ENCODE assay signal across 1 cellular context in genomic region chr3:98326945-98327344, GRCh38.
TF ChIP-seq lines count a peak whose summit lies in the region.

No MANE protein-coding gene starts in this region.

TF ChIP-seq in HepG2, 621 proteins besides CTCF, POLR2A, EP300 and RAD21:
- TF ChIP-seq EHMT2 (IDR thresholded peaks at IDR 0.05; ENCODE audit: borderline replicate concordance, low read depth, low read length) (no peak), TP53 (CRISPR knock-in tag; conservative IDR thresholded peaks at IDR 0.05) (no peak), HOXA3 (CRISPR knock-in tag; IDR thresholded peaks at IDR 0.05) (no peak), TAF1 (CRISPR knock-in tag; IDR thresholded peaks at IDR 0.05) (no peak), ZNF616 (CRISPR knock-in tag; IDR thresholded peaks at IDR 0.05; ENCODE audit: low read depth) (no peak), CERS6 (CRISPR knock-in tag; IDR thresholded peaks at IDR 0.05) (no peak), GTF2F1 (IDR thresholded peaks at IDR 0.05; ENCODE audit: low read length) (no peak), ZFP36L1 (CRISPR knock-in tag; IDR thresholded peaks at IDR 0.05) (no peak), BHLHE40 (IDR thresholded peaks at IDR 0.05; ENCODE audit: low read length) (no peak), ZNF430 (CRISPR knock-in tag; IDR thresholded peaks at IDR 0.05) (no peak), MED1 (CRISPR knock-in tag; IDR thresholded peaks at IDR 0.05) (no peak), BCL3 (CRISPR knock-in tag; IDR thresholded peaks at IDR 0.05) (no peak), SMARCE1 (IDR thresholded peaks at IDR 0.05; ENCODE audit: borderline replicate concordance) (no peak), PBX3 (CRISPR knock-in tag; IDR thresholded peaks at IDR 0.05; ENCODE audit: borderline replicate concordance) (no peak), ZNF569 (CRISPR knock-in tag; IDR thresholded peaks at IDR 0.05; ENCODE audit: borderline replicate concordance) (no peak), FOXP1 (IDR thresholded peaks at IDR 0.05) (no peak), FOXP1 (CRISPR knock-in tag; IDR thresholded peaks at IDR 0.05) (no peak), THAP11 (CRISPR knock-in tag; IDR thresholded peaks at IDR 0.05) (no peak), ZNF496 (CRISPR knock-in tag; IDR thresholded peaks at IDR 0.05; ENCODE audit: insufficient replicate concordance) (no peak), SNAI1 (CRISPR knock-in tag; IDR thresholded peaks at IDR 0.05; ENCODE audit: borderline replicate concordance) (no peak)
